ENCODE assay signal across 2 cellular contexts in the genomic region with DNA sequence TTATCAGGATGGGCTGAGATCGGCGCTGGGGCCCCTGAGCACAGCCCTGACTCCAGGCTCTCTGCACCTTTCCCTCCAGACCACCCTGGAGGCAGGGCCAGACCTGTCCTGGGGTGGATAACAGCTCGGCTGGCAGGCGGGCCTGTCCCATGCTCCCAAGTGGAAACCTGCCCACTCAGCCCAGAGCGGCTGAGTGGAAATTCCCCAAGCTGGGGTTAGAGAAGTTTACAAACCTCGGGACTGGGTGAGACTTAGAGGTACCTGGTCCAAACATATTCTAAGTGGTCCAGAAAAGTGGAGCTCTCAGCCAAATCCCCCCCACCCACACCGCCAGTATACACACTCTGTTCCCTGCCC.
TF ChIP-seq lines count a peak whose summit lies in the region.

No MANE protein-coding gene starts in this region.

TF ChIP-seq in A549, 52 proteins besides CTCF, POLR2A, EP300 and RAD21 (continued from another document):
- TF ChIP-seq, protein P1, sequence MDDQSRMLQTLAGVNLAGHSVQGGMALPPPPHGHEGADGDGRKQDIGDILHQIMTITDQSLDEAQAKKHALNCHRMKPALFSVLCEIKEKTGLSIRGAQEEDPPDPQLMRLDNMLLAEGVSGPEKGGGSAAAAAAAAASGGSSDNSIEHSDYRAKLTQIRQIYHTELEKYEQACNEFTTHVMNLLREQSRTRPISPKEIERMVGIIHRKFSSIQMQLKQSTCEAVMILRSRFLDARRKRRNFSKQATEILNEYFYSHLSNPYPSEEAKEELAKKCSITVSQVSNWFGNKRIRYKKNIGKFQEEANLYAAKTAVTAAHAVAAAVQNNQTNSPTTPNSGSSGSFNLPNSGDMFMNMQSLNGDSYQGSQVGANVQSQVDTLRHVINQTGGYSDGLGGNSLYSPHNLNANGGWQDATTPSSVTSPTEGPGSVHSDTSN (IDR thresholded peaks at IDR 0.05): no peak
- no peak for TF ChIP-seq JUN (IDR thresholded peaks at IDR 0.05)
- TF ChIP-seq CBX2 (IDR thresholded peaks at IDR 0.05; ENCODE audit: borderline replicate concordance, low read depth): no peak
TF ChIP-seq in A549: peak in this region for 0.

TF ChIP-seq in GM23338, 12 proteins besides CTCF, POLR2A, EP300 and RAD21 (continued from another document):
- TF ChIP-seq, protein P2, sequence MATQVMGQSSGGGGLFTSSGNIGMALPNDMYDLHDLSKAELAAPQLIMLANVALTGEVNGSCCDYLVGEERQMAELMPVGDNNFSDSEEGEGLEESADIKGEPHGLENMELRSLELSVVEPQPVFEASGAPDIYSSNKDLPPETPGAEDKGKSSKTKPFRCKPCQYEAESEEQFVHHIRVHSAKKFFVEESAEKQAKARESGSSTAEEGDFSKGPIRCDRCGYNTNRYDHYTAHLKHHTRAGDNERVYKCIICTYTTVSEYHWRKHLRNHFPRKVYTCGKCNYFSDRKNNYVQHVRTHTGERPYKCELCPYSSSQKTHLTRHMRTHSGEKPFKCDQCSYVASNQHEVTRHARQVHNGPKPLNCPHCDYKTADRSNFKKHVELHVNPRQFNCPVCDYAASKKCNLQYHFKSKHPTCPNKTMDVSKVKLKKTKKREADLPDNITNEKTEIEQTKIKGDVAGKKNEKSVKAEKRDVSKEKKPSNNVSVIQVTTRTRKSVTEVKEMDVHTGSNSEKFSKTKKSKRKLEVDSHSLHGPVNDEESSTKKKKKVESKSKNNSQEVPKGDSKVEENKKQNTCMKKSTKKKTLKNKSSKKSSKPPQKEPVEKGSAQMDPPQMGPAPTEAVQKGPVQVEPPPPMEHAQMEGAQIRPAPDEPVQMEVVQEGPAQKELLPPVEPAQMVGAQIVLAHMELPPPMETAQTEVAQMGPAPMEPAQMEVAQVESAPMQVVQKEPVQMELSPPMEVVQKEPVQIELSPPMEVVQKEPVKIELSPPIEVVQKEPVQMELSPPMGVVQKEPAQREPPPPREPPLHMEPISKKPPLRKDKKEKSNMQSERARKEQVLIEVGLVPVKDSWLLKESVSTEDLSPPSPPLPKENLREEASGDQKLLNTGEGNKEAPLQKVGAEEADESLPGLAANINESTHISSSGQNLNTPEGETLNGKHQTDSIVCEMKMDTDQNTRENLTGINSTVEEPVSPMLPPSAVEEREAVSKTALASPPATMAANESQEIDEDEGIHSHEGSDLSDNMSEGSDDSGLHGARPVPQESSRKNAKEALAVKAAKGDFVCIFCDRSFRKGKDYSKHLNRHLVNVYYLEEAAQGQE (IDR thresholded peaks at IDR 0.05; ENCODE audit: unreplicated experiment): no peak
- TF ChIP-seq ZNF114 (CRISPR knock-in tag; IDR thresholded peaks at IDR 0.05) (no peak), POLR2AphosphoS5 (IDR thresholded peaks at IDR 0.05; ENCODE audit: low read depth) (no peak), JUNB (IDR thresholded peaks at IDR 0.05; ENCODE audit: unreplicated experiment) (no peak)
